In genomic region chr1:27392096-27392777, GRCh38 we compare ENCODE assay signal across 8 cellular contexts.
DNase-seq lines count a peak whose midpoint lies in the region; TF ChIP-seq lines count a peak whose summit lies in the region.

TSS of gene GPR3 (plus strand) at chr1:27392622. CDS start at chr1:27393799, 1,177 bp downstream.

- H3K79me2 ChIP-seq in DOHH2 (ENCODE audit: control insufficient read depth, low read length) (no peaks in the 10 kb centered on the region), Loucy (ENCODE audit: insufficient read depth, low read length) (no peaks in the 10 kb centered on the region)

- H3K4me3 ChIP-seq in DOHH2 (ENCODE audit: low read length), result peak within 1 kb of the TSS; percentile 74
- peak within 1 kb of the TSS; percentile 72 for H3K4me3 ChIP-seq in Loucy (ENCODE audit: low read length, poor library complexity, severe bottlenecking)
- H3K4me3 ChIP-seq in foreskin fibroblast (ENCODE audit: low read depth in 1 of 2, low read length in 2 of 2), result peak within 1 kb of the TSS; percentile 65 to 76
- H3K4me3 ChIP-seq in neuron (ENCODE audit: low read length), result peak within 1 kb of the TSS; percentile 49
- H3K4me3 ChIP-seq in stomach smooth muscle (ENCODE audit: low read length in 2 of 2), result peak within 1 kb of the TSS; percentile 63 to 73

- H3K9me3 ChIP-seq in DOHH2 (ENCODE audit: control insufficient read depth, insufficient read depth, low read length), result no peaks in the 10 kb centered on the region
- no peaks in the 10 kb centered on the region for H3K9me3 ChIP-seq in Loucy (ENCODE audit: insufficient read depth, low read depth, low read length)
- H3K9me3 ChIP-seq in neuron (ENCODE audit: low read length), result no peaks in the 10 kb centered on the region
- H3K9me3 ChIP-seq in stomach smooth muscle (ENCODE audit: control insufficient read depth in 2 of 2, low read length in 2 of 2), result no peaks in the 10 kb centered on the region

- H3K27ac ChIP-seq in DOHH2 (ENCODE audit: low read depth, low read length) (no peak within 1 kb of the TSS), stomach smooth muscle (ENCODE audit: low read length) (peak within 1 kb of the TSS; percentile 18)

- no peaks in the 10 kb centered on the region for H4K20me1 ChIP-seq in DOHH2 (ENCODE audit: control insufficient read depth, insufficient read depth, low read depth, low read length)
- no peaks in the 10 kb centered on the region for H4K20me1 ChIP-seq in Loucy (ENCODE audit: insufficient read depth, low read length, poor library complexity, severe bottlenecking)

- no peaks in the 10 kb centered on the region for H3F3A ChIP-seq in DOHH2 (ENCODE audit: control insufficient read depth, insufficient read depth)
- no peaks in the 10 kb centered on the region for H3F3A ChIP-seq in Loucy (ENCODE audit: low read depth)

- H3K9ac ChIP-seq in Loucy (ENCODE audit: low read depth, low read length, poor library complexity, severe bottlenecking) (peak within 1 kb of the TSS; percentile 61), stomach smooth muscle (ENCODE audit: low read length in 2 of 2) (peak within 1 kb of the TSS; percentile 55 to 72)

- H2AFZ ChIP-seq in Loucy (ENCODE audit: low read length) (0 out of 2 replicates have a peak within 1 kb of the TSS, but pooled peaks have one; percentile 51), neuron (ENCODE audit: low read depth, low read length) (peak within 1 kb of the TSS; percentile 71)

- peak within 1 kb of the TSS; percentile 81 for H3K4me2 ChIP-seq in DOHH2 (ENCODE audit: low read length)
- peak within 1 kb of the TSS; percentile 89 for H3K4me2 ChIP-seq in Loucy (ENCODE audit: low read depth, low read length, poor library complexity, severe bottlenecking)

- DNase-seq in GOT3 (lab: John Stamatoyannopoulos, UW) (peak; percentile 84), SIG-M5 (lab: John Stamatoyannopoulos, UW) (peak; percentile 51), activated gamma-delta T cell treated with Interleukin-2 at 50 U/mL for 16 hours (peak; percentile 91), foreskin fibroblast (peak; percentile 91 to 98)

- H3K4me1 ChIP-seq in DOHH2 (ENCODE audit: control insufficient read depth, low read length), result peaks cover 16% of the 10 kb centered on the region
- H3K4me1 ChIP-seq in Loucy (ENCODE audit: insufficient read depth, low read length, poor library complexity, severe bottlenecking), result peaks cover 11% of the 10 kb centered on the region
- peaks cover 8% of the 10 kb centered on the region for H3K4me1 ChIP-seq in neuron (ENCODE audit: insufficient read depth, low read length)
- H3K4me1 ChIP-seq in stomach smooth muscle (ENCODE audit: control insufficient read depth, insufficient read depth, low read length), result peaks cover 20% of the 10 kb centered on the region

- no peaks in the 10 kb centered on the region for H3K27me3 ChIP-seq in DOHH2 (ENCODE audit: control insufficient read depth, low read length)
- no peaks in the 10 kb centered on the region for H3K27me3 ChIP-seq in Loucy (ENCODE audit: insufficient read depth, low read length, poor library complexity, severe bottlenecking)
- peaks cover 9% of the 10 kb centered on the region for H3K27me3 ChIP-seq in neuron (ENCODE audit: insufficient read depth, low read length)
- H3K27me3 ChIP-seq in stomach smooth muscle (ENCODE audit: control insufficient read depth in 1 of 2, insufficient read depth in 2 of 2, low read length in 2 of 2), result no peaks in the 10 kb centered on the region

- no peaks in the 10 kb centered on the region for H3K9me2 ChIP-seq in DOHH2 (replicated peaks; ENCODE audit: control insufficient read depth, low read length)
- no peaks in the 10 kb centered on the region for H3K9me2 ChIP-seq in Loucy (replicated peaks; ENCODE audit: low read depth, low read length)

- TF ChIP-seq CTCF in DOHH2 (IDR thresholded peaks at IDR 0.05; ENCODE audit: low read depth, low read length, poor library complexity, severe bottlenecking) (peak; percentile 69), Loucy (conservative IDR thresholded peaks at IDR 0.05; ENCODE audit: low read length) (peak; percentile 59), foreskin fibroblast (IDR thresholded peaks at IDR 0.05; ENCODE audit: low read depth, low read length) (peak; percentile 62)

- H3K36me3 ChIP-seq in DOHH2 (ENCODE audit: control insufficient read depth, low read length) (no peaks in the 10 kb centered on the region), Loucy (ENCODE audit: insufficient read depth, low read length) (no peaks in the 10 kb centered on the region), neuron (ENCODE audit: insufficient read depth, low read length) (no peaks in the 10 kb centered on the region), stomach smooth muscle (ENCODE audit: control insufficient read depth in 2 of 2, insufficient read depth in 2 of 2, low read length in 2 of 2) (no peaks in the 10 kb centered on the region)
